ENCODE assay signal across 8 cellular contexts in the genomic region with DNA sequence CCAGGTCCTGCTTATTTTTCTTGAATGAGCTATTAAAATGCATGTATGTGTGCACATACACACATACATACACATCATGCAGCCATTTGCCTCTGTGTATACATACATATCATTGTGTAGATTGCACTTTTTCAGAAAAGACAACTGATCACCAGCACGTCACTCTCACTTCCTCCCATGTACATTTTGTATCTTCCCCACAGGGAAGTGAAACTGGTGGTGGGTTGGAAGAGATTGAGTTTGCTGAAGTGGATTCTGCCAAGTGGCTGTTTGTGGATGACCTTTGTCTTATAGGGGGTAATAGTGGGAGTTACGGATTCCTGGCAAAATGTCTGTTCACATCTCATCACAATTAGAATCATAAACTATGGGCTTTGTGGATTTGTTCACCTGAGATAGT.
DNase-seq lines count a peak whose midpoint lies in the region; ATAC-seq, FAIRE-seq and TF ChIP-seq lines count a peak whose summit lies in the region.

No MANE protein-coding gene starts in this region.

- peak overlapping the region; percentile 84 for H3K27ac ChIP-seq in GM12878 (ENCODE audit: control insufficient read depth, insufficient read depth)
- H3K27ac ChIP-seq in upper lobe of left lung, result peak overlapping the region; percentile 21 to 68 (median 58)

- peak overlapping the region; percentile 38 for H3K9ac ChIP-seq in GM12878 (ENCODE audit: control insufficient read depth, insufficient read depth, low read length)

- DNase-seq in activated naive CD4-positive, alpha-beta T cell treated with anti-CD3 and anti-CD28 coated beads, Interleukin-2, amount 10 ng/mL, durations not matched to agents 7 days and 5 days, result no peak
- DNase-seq in activated naive CD4-positive, alpha-beta T cell (lab: John Stamatoyannopoulos, UW), result no peak
- DNase-seq in GM12878 (ENCODE audit: low read depth, low spot score), result peak; percentile 93
- peak in 1 of 2 donors; percentile 33 for DNase-seq in upper lobe of left lung
- no peak for DNase-seq in activated CD4-positive, alpha-beta T cell treated with anti-CD3 and anti-CD28 coated beads, Interleukin-2, amount 50 U/mL, for 1 hour
- DNase-seq in epidermal melanocyte (ENCODE audit: insufficient read length, low spot score), result no peak
- no peak for DNase-seq in GM03348 (ENCODE audit: low spot score)

- H2AFZ ChIP-seq in GM12878 (ENCODE audit: control insufficient read depth, low read depth, low read length), result no peak overlapping the region

- intact Hi-C loops in GM12878 (cut with micrococcal nuclease; ENCODE audit: unreplicated experiment), result loop anchor here (1.0 to 5.0 kb wide), 5 partner anchors 15 to 474 kb away; no protein-coding TSS in a partner anchor

- no TSS peak for BruUV-seq in GM12878 (replicated peaks; lab: Mats Ljungman, UMichigan)

- H3K9me3 Mint-ChIP-seq in activated naive CD4-positive, alpha-beta T cell treated with anti-CD3 and anti-CD28 coated beads, Interleukin-2, amount 10 ng/mL, durations not matched to agents 7 days and 5 days, result no peaks in the 10 kb centered on the region

- H3K36me3 ChIP-seq in GM12878 (ENCODE audit: control insufficient read depth in 2 of 2, insufficient read depth in 2 of 2, low read length in 1 of 2) (no peaks in the 10 kb centered on the region), upper lobe of left lung (no peaks in the 10 kb centered on the region)

- no peaks in the 10 kb centered on the region for H4K20me1 ChIP-seq in GM12878 (ENCODE audit: control insufficient read depth, insufficient read depth)

- H3K4me1 Mint-ChIP-seq in activated naive CD4-positive, alpha-beta T cell treated with anti-CD3 and anti-CD28 coated beads, Interleukin-2, amount 10 ng/mL, durations not matched to agents 7 days and 5 days, result peaks cover 39% of the 10 kb centered on the region

- H3K27ac Mint-ChIP-seq in activated naive CD4-positive, alpha-beta T cell treated with anti-CD3 and anti-CD28 coated beads, Interleukin-2, amount 10 ng/mL, durations not matched to agents 7 days and 5 days, result peak overlapping the region; percentile 25

- POLR2A ChIA-PET in GM12878 (lab: Charles Lee), result interaction anchor here (0.6 to 1.6 kb wide), 6 partner anchors 8 to 520 kb away, joined by 3 to 4 read pairs (median 4); no protein-coding TSS in a partner anchor

- H3K36me3 Mint-ChIP-seq in activated naive CD4-positive, alpha-beta T cell treated with anti-CD3 and anti-CD28 coated beads, Interleukin-2, amount 10 ng/mL, durations not matched to agents 7 days and 5 days, result no peaks in the 10 kb centered on the region

- in situ Hi-C loops in GM12878 (cut with MboI), result no loop called here

- CTCF ChIA-PET in activated naive CD4-positive, alpha-beta T cell treated with anti-CD3 and anti-CD28 coated beads, Interleukin-2, amount 10 ng/mL, durations not matched to agents 7 days and 5 days (lab: Charles Lee), result no interaction called here
- CTCF ChIA-PET in GM12878 (lab: Yijun Ruan, JAX), result interaction anchor here (0.7 to 12.2 kb wide), 7 partner anchors 11 to 549 kb away, joined by 3 to 158 read pairs (median 4); no protein-coding TSS in a partner anchor

- peak; percentile 22 for TF ChIP-seq RAD21 in GM12878 (IDR thresholded peaks at IDR 0.05; ENCODE audit: insufficient read depth, low read depth, low read length)

- 17% methylated on average over 2 of the region's 2 CpGs for WGBS in GM12878 (ENCODE audit: insufficient coverage, insufficient replicate concordance, low lambda C conversion rate, missing lambda C conversion rate)
- WGBS in upper lobe of left lung, 2 donors, result 67 to 68% methylated on average over 2 of the region's 2 CpGs

- peak; percentile 93 to 100; a peak in 3 of 4 replicates for TF ChIP-seq EP300 in GM12878 (IDR thresholded peaks at IDR 0.05; ENCODE audit: borderline replicate concordance in 1 of 2, control insufficient read depth in 1 of 2, low read depth in 2 of 2, low read length in 2 of 2)
- TF ChIP-seq EP300 in upper lobe of left lung (IDR thresholded peaks at IDR 0.05), result peak in 2 of 4 donors; percentile 46 to 76

- H3K79me2 ChIP-seq in GM12878 (ENCODE audit: control insufficient read depth, insufficient read depth, low read length), result no peaks in the 10 kb centered on the region; the same call in none of the 2 replicates

- no peaks in the 10 kb centered on the region for H3K27me3 ChIP-seq in GM12878 (replicated peaks in 1 of 2; ENCODE audit: control insufficient read depth in 2 of 2, insufficient read depth in 2 of 2, low read length in 1 of 2)
- no peaks in the 10 kb centered on the region for H3K27me3 ChIP-seq in upper lobe of left lung

- H3K4me3 ChIP-seq in GM12878 (no peak overlapping the region), upper lobe of left lung (no peak overlapping the region)

- no peak for TF ChIP-seq POLR2A in GM12878 (IDR thresholded peaks at IDR 0.05; ENCODE audit: low read depth, low read length)
- no peak for TF ChIP-seq POLR2A in upper lobe of left lung (IDR thresholded peaks at IDR 0.05)

- H3K4me2 ChIP-seq in GM12878 (ENCODE audit: control insufficient read depth, insufficient read depth), result peak overlapping the region; percentile 51

- no peaks in the 10 kb centered on the region for H3K27me3 Mint-ChIP-seq in activated naive CD4-positive, alpha-beta T cell treated with anti-CD3 and anti-CD28 coated beads, Interleukin-2, amount 10 ng/mL, durations not matched to agents 7 days and 5 days

- RAD21 ChIA-PET in GM12878 (lab: Charles Lee; ENCODE audit: unreplicated experiment), result interaction anchor here (0.6 to 7.5 kb wide), 20 partner anchors 8 to 547 kb away, joined by 3 to 139 read pairs (median 6); no protein-coding TSS in a partner anchor

- H3K9me3 ChIP-seq in GM12878 (replicated peaks; ENCODE audit: control insufficient read depth, insufficient read depth, low read length) (no peaks in the 10 kb centered on the region), upper lobe of left lung (no peaks in the 10 kb centered on the region)

- H3K4me3 Mint-ChIP-seq in activated naive CD4-positive, alpha-beta T cell treated with anti-CD3 and anti-CD28 coated beads, Interleukin-2, amount 10 ng/mL, durations not matched to agents 7 days and 5 days, result no peak overlapping the region

- TF ChIP-seq CTCF in GM12878 (IDR thresholded peaks at IDR 0.05 in 2 of 3, conservative IDR thresholded peaks at IDR 0.05 in 1 of 3; ENCODE audit: control insufficient read depth in 2 of 3, extremely low read depth in 1 of 3, insufficient read depth in 1 of 3, low read depth in 3 of 3, low read length in 3 of 3), result no peak
- no peak for TF ChIP-seq CTCF in upper lobe of left lung (IDR thresholded peaks at IDR 0.05)

- ATAC-seq in HG03196 (IDR thresholded peaks at IDR 0.05; ENCODE audit: unreplicated experiment), result peak; percentile 55
- ATAC-seq in GM12878, result peak; percentile 84
- peak; percentile 46 to 84 for ATAC-seq in upper lobe of left lung (ENCODE audit: low FRiP score in 2 of 2)

- FAIRE-seq in GM12878 (lab: Jason Lieb, UNC), result no peak

- peaks cover 73% of the 10 kb centered on the region for H3K4me1 ChIP-seq in GM12878 (ENCODE audit: control insufficient read depth, insufficient read depth, low read length)
- peaks cover 20 to 25% (median 22%) of the 10 kb centered on the region in 4 donors for H3K4me1 ChIP-seq in upper lobe of left lung

- SMC1A ChIA-PET in GM12878 (lab: Charles Lee; ENCODE audit: uncharacterized antibody, unreplicated experiment), result interaction anchor here (0.7 to 10.4 kb wide), 24 partner anchors 8 to 552 kb away, joined by 3 to 237 read pairs (median 6); no protein-coding TSS in a partner anchor

TF ChIP-seq in GM12878, 131 proteins besides CTCF, POLR2A, EP300 and RAD21 (continues in another document):
- TF ChIP-seq CHD2 (IDR thresholded peaks at IDR 0.05; ENCODE audit: borderline replicate concordance, low read depth, low read length) (peak; percentile 89), RAD51 (IDR thresholded peaks at IDR 0.05) (peak; percentile 34), PAX8 (IDR thresholded peaks at IDR 0.05) (peak; percentile 69; the same call in 1 of the 2 replicates), TCF7 (IDR thresholded peaks at IDR 0.05; ENCODE audit: borderline replicate concordance) (0 out of 2 replicates have a peak, but pooled peaks have one; percentile 40), BMI1 (IDR thresholded peaks at IDR 0.05; ENCODE audit: borderline replicate concordance) (peak; percentile 92), SMC3 (IDR thresholded peaks at IDR 0.05; ENCODE audit: borderline replicate concordance, low read length) (peak; percentile 19; the same call in 1 of the 2 replicates), PAX5 (IDR thresholded peaks at IDR 0.05; ENCODE audit: borderline replicate concordance, low read depth, low read length) (peak; percentile 95), BCL11A (IDR thresholded peaks at IDR 0.05; ENCODE audit: low read depth, low read length) (peak; percentile 99)
- TF ChIP-seq, protein P1, sequence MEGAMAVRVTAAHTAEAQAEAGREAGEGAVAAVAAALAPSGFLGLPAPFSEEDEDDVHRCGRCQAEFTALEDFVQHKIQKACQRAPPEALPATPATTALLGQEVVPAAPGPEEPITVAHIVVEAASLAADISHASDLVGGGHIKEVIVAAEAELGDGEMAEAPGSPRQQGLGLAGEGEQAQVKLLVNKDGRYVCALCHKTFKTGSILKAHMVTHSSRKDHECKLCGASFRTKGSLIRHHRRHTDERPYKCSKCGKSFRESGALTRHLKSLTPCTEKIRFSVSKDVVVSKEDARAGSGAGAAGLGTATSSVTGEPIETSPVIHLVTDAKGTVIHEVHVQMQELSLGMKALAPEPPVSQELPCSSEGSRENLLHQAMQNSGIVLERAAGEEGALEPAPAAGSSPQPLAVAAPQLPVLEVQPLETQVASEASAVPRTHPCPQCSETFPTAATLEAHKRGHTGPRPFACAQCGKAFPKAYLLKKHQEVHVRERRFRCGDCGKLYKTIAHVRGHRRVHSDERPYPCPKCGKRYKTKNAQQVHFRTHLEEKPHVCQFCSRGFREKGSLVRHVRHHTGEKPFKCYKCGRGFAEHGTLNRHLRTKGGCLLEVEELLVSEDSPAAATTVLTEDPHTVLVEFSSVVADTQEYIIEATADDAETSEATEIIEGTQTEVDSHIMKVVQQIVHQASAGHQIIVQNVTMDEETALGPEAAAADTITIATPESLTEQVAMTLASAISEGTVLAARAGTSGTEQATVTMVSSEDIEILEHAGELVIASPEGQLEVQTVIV (IDR thresholded peaks at IDR 0.05; ENCODE audit: borderline replicate concordance, partially characterized antibody), result no peak
